ENCODE assay signal across 12 cellular contexts in genomic region chr2:113236367-113237159, GRCh38. TPM values are rescaled to one million over a fixed set of nuclear protein-coding genes. Genes with fewer than 3 reads are reported as not detected.
DNase-seq lines count a peak whose midpoint lies in the region; ATAC-seq and TF ChIP-seq lines count a peak whose summit lies in the region.
"Had no signal": no experiment of that assay in that cellular context is flagged by ENCODE, and none has a peak within 500 bp of the region (broad histone marks: within the 10 kb centered on the region; RNA-seq: fewer than 3 reads in every experiment).

No MANE protein-coding gene starts in this region.

- no peak overlapping the region for H3K4me3 ChIP-seq in right cardiac atrium (ENCODE audit: low read length)
- peak overlapping the region; percentile 39 for H3K4me3 ChIP-seq in mesodermal cell (ENCODE audit: extremely low read depth, insufficient read depth, low read length, poor library complexity, severe bottlenecking)
- H3K4me3 ChIP-seq in vagina, result peak overlapping the region in 1 of 2 donors; percentile 56

- H3K27ac ChIP-seq in right cardiac atrium (ENCODE audit: low read length) (no peak overlapping the region), mesodermal cell (ENCODE audit: low read depth, low read length, severe bottlenecking) (no peak overlapping the region), vagina (peak overlapping the region; percentile 80)

- peaks cover 24% of the 10 kb centered on the region for H3K4me1 Mint-ChIP-seq in activated naive CD8-positive, alpha-beta T cell treated with anti-CD3 and anti-CD28 coated beads, Interleukin-2, amount 10 ng/mL, durations not matched to agents 7 days and 5 days

- H3K9me3 ChIP-seq in right cardiac atrium (ENCODE audit: control insufficient read depth, low read length) (no peaks in the 10 kb centered on the region), mesodermal cell (ENCODE audit: control insufficient read depth, low read length) (no peaks in the 10 kb centered on the region), vagina (no peaks in the 10 kb centered on the region)

- H3K4me1 ChIP-seq in right cardiac atrium (ENCODE audit: control insufficient read depth, insufficient read depth, low read length) (peaks cover 18% of the 10 kb centered on the region), mesodermal cell (ENCODE audit: control insufficient read depth, insufficient read depth, low read length, poor library complexity, severe bottlenecking) (peaks cover 18% of the 10 kb centered on the region), vagina (peaks cover 27% of the 10 kb centered on the region)

- whole genome bisulfite sequencing in right cardiac atrium, result 95% methylated on average over 37 of the region's 38 CpGs
- 82 to 88% methylated on average over 32 to 35 of the region's 38 CpGs for WGBS in mesodermal cell (ENCODE audit: insufficient coverage in 2 of 2), 2 experiments

- no peak for TF ChIP-seq CTCF in vagina (IDR thresholded peaks at IDR 0.05)

- no peak for ATAC-seq in right cardiac atrium
- no peak for ATAC-seq in activated naive CD8-positive, alpha-beta T cell treated with anti-CD3 and anti-CD28 coated beads, Interleukin-2, amount 10 ng/mL, durations not matched to agents 7 days and 5 days (ENCODE audit: low read depth)

- H3K4me3 Mint-ChIP-seq in activated naive CD8-positive, alpha-beta T cell treated with anti-CD3 and anti-CD28 coated beads, Interleukin-2, amount 10 ng/mL, durations not matched to agents 7 days and 5 days, result peak overlapping the region; percentile 73

- intact Hi-C loops in right cardiac atrium (cut with DNase I) (no loop called here), cardiac septum (cut with DNase I) (no loop called here), vagina (cut with DNase I) (no loop called here)

- no peak for TF ChIP-seq POLR2A in vagina (IDR thresholded peaks at IDR 0.05)

- H3K9me3 Mint-ChIP-seq in activated naive CD8-positive, alpha-beta T cell treated with anti-CD3 and anti-CD28 coated beads, Interleukin-2, amount 10 ng/mL, durations not matched to agents 7 days and 5 days, result no peaks in the 10 kb centered on the region

- peaks cover 3% of the 10 kb centered on the region for H3K27me3 Mint-ChIP-seq in activated naive CD8-positive, alpha-beta T cell treated with anti-CD3 and anti-CD28 coated beads, Interleukin-2, amount 10 ng/mL, durations not matched to agents 7 days and 5 days

- peak overlapping the region; percentile 61 for H3K27ac Mint-ChIP-seq in activated naive CD8-positive, alpha-beta T cell treated with anti-CD3 and anti-CD28 coated beads, Interleukin-2, amount 10 ng/mL, durations not matched to agents 7 days and 5 days

- H3K36me3 ChIP-seq in mesodermal cell (ENCODE audit: control insufficient read depth, insufficient read depth, low read length) (peaks cover 5% of the 10 kb centered on the region), vagina (no peaks in the 10 kb centered on the region)

- H3K27me3 ChIP-seq in right cardiac atrium (ENCODE audit: control insufficient read depth, insufficient read depth) (no peaks in the 10 kb centered on the region), vagina (no peaks in the 10 kb centered on the region)

- peaks cover 17% of the 10 kb centered on the region for H3K36me3 Mint-ChIP-seq in activated naive CD8-positive, alpha-beta T cell treated with anti-CD3 and anti-CD28 coated beads, Interleukin-2, amount 10 ng/mL, durations not matched to agents 7 days and 5 days

- DNase-seq in right cardiac atrium (peak in 2 of 3 donors; percentile 35 to 63), cardiac septum (ENCODE audit: low spot score) (no peak), vagina (ENCODE audit: extremely low spot score in 2 of 2) (no peak), T1000 (lab: John Stamatoyannopoulos, UW) (no peak), NCI-H2081 (lab: John Stamatoyannopoulos, UW) (no peak), SKM-1 (lab: John Stamatoyannopoulos, UW; ENCODE audit: unreplicated experiment) (no peak)
- no peak for DNase-seq in activated naive CD8-positive, alpha-beta T cell treated with anti-CD3 and anti-CD28 coated beads, Interleukin-2, amount 10 ng/mL, durations not matched to agents 7 days and 5 days
- DNase-seq: cerebellar nuclear complex, DMS53, islet precursor cell, NCI-H2029 treated with DMSO at 0.1 percent for 48 hours had no signal

- POLR2A ChIA-PET in activated naive CD8-positive, alpha-beta T cell treated with anti-CD3 and anti-CD28 coated beads, Interleukin-2, amount 10 ng/mL, durations not matched to agents 7 days and 5 days (lab: Charles Lee), result interaction anchor here (0.5 to 1.1 kb wide), 3 partner anchors 12 to 43 kb away, joined by 3 to 6 read pairs (median 5); no protein-coding TSS in a partner anchor

RNA-seq across cellular contexts. Expression of gene PAX8, which starts 42.2 kb away (rescaled TPM):
- total RNA-seq in right cardiac atrium (1 to 10 TPM in 1 of 4 donors, under 1 TPM in 2, not detected in 1; 0.11 to 1.9 (median 0.68) TPM), cardiac septum (0.35 TPM), vagina (1.7 TPM)
- polyA plus RNA-seq in right cardiac atrium, result 0.05 TPM
- total RNA-seq in activated naive CD8-positive, alpha-beta T cell treated with anti-CD3 and anti-CD28 coated beads, Interleukin-2, amount 10 ng/mL, durations not matched to agents 7 days and 5 days, result 1 to 10 TPM; 2.5 to 3.2 TPM
- polyA plus RNA-seq in mesodermal cell (2013, experiment 1 of 2), result 3.7 TPM
- polyA plus RNA-seq in mesodermal cell (2013, experiment 2 of 2), result 2.3 TPM

Comparison
In these comparisons a context has a peak if more than half of its experiments do, and no peak if none do; other contexts are left out.
1. DNase-seq: peak in right cardiac atrium (2 of 3); none in cardiac septum (single experiment), activated naive CD8-positive, alpha-beta T cell treated with anti-CD3 and anti-CD28 coated beads, Interleukin-2, amount 10 ng/mL, durations not matched to agents 7 days and 5 days (single experiment), vagina (0 of 2), T1000 (single experiment), NCI-H2081 (0 of 2) and SKM-1 (single experiment).